ENCODE assay signal across 17 cellular contexts in the genomic region with DNA sequence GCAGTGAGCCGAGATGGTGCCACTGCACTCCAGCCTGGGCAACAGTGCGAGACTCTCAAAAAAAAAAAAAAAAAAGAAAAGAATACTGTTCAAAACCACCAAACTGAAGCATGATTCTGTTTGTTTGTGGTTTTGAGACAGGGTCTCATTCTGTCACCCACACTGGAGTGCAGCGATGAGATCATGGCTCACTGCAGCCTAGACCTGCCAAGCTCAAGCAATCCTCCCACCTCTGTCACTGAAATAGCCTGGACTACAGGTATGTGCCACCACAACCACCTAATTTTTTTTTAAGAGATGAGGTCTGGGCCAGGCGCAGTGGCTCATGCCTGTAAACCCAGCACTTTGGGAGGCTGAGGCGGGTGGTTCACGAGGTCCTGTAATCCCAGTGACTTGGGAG.
"Had no signal": no experiment of that assay in that cellular context is flagged by ENCODE, and none has a peak within 500 bp of the region (broad histone marks: within the 10 kb centered on the region; RNA-seq: fewer than 3 reads in every experiment).

No MANE protein-coding gene starts in this region.

- H2AFZ ChIP-seq: hepatocyte had no signal

- H3K4me2 ChIP-seq: hepatocyte had no signal

- ATAC-seq: left cardiac atrium; lower lobe of right lung; naive thymus-derived CD8-positive, alpha-beta T cell; T-cell; WTC11 had no signal

- H3K27ac Mint-ChIP-seq: activated naive CD4-positive, alpha-beta T cell treated with anti-CD3 and anti-CD28 coated beads, Interleukin-2, amount 50 U/mL, for 24 hours had no signal

- DNase-seq: activated CD4-positive, alpha-beta T cell treated with anti-CD3 and anti-CD28 coated beads for 4 hours; activated CD8-positive, alpha-beta memory T cell treated with anti-CD3 and anti-CD28 coated beads for 24 hours; activated CD8-positive, alpha-beta memory T cell treated with anti-CD3 and anti-CD28 coated beads, Interleukin-2, amount 50 U/mL, for 48 hours; activated gamma-delta T cell; dermis blood vessel endothelial cell; effector memory CD4-positive, alpha-beta T cell; foreskin fibroblast; left cardiac atrium; naive thymus-derived CD8-positive, alpha-beta T cell; stimulated activated CD8-positive, alpha-beta memory T cell treated with anti-CD3 and anti-CD28 coated beads, Interleukin-4, amount 100 ng/mL, for 48 hours; stimulated activated naive CD4-positive, alpha-beta T cell; T-cell; thyroid gland had no signal

- H3K9me3 Mint-ChIP-seq: activated naive CD4-positive, alpha-beta T cell treated with anti-CD3 and anti-CD28 coated beads, Interleukin-2, amount 50 U/mL, for 24 hours; naive thymus-derived CD8-positive, alpha-beta T cell; T-cell; WTC11 had no signal

- H3K27me3 ChIP-seq: hepatocyte, thyroid gland had no signal

- H3K9me3 ChIP-seq: lower lobe of right lung, thyroid gland had no signal

- H3K4me3 Mint-ChIP-seq: T-cell, WTC11 had no signal

- H3K27ac ChIP-seq: hepatocyte, lower lobe of right lung, thyroid gland had no signal

- H3K4me3 ChIP-seq: hepatocyte, lower lobe of right lung, thyroid gland had no signal

- H3K27me3 Mint-ChIP-seq: activated naive CD4-positive, alpha-beta T cell treated with anti-CD3 and anti-CD28 coated beads, Interleukin-2, amount 50 U/mL, for 24 hours; naive thymus-derived CD8-positive, alpha-beta T cell; T-cell had no signal
